ENCODE assay signal across 1 cellular context in genomic region chr7:94701555-94701973, GRCh38.
TF ChIP-seq lines count a peak whose summit lies in the region.

No MANE protein-coding gene starts in this region.

TF ChIP-seq in HepG2, 621 proteins besides CTCF, POLR2A, EP300 and RAD21 (continued from another document and continues in another):
- TF ChIP-seq ZFP91 (CRISPR knock-in tag; IDR thresholded peaks at IDR 0.05; ENCODE audit: borderline replicate concordance) (no peak), RERE (CRISPR knock-in tag; IDR thresholded peaks at IDR 0.05; ENCODE audit: low read depth) (no peak), SIN3B (IDR thresholded peaks at IDR 0.05; ENCODE audit: low read length) (no peak), ZNF775 (CRISPR knock-in tag; IDR thresholded peaks at IDR 0.05; ENCODE audit: borderline replicate concordance) (no peak), SMARCE1 (IDR thresholded peaks at IDR 0.05; ENCODE audit: borderline replicate concordance) (no peak), SRSF9 (IDR thresholded peaks at IDR 0.05; ENCODE audit: borderline replicate concordance, insufficient read depth, low read depth, low read length, poor library complexity, severe bottlenecking) (no peak), ZNF20 (CRISPR knock-in tag; IDR thresholded peaks at IDR 0.05) (no peak), ZNF816 (CRISPR knock-in tag; IDR thresholded peaks at IDR 0.05; ENCODE audit: borderline replicate concordance) (no peak), JARID2 (CRISPR knock-in tag; IDR thresholded peaks at IDR 0.05; ENCODE audit: insufficient replicate concordance) (no peak), PBX2 (CRISPR knock-in tag; IDR thresholded peaks at IDR 0.05) (no peak), ZNF660 (CRISPR knock-in tag; IDR thresholded peaks at IDR 0.05; ENCODE audit: borderline replicate concordance, low read depth) (no peak), UBTF (CRISPR knock-in tag; IDR thresholded peaks at IDR 0.05) (no peak), HNRNPL (IDR thresholded peaks at IDR 0.05; ENCODE audit: low read depth, low read length) (no peak), TRIM22 (IDR thresholded peaks at IDR 0.05) (no peak), DPF2 (CRISPR knock-in tag; IDR thresholded peaks at IDR 0.05; ENCODE audit: borderline replicate concordance, low read depth) (peak; percentile 86), REL (CRISPR knock-in tag; conservative IDR thresholded peaks at IDR 0.05) (no peak), SMAD9 (CRISPR knock-in tag; IDR thresholded peaks at IDR 0.05) (no peak), ZBED4 (CRISPR knock-in tag; IDR thresholded peaks at IDR 0.05; ENCODE audit: borderline replicate concordance) (no peak; the same call in 1 of the 2 replicates), ZNF512 (CRISPR knock-in tag; IDR thresholded peaks at IDR 0.05) (no peak), CBX2 (IDR thresholded peaks at IDR 0.05; ENCODE audit: low read depth, low read length) (no peak), CBX2 (CRISPR knock-in tag; IDR thresholded peaks at IDR 0.05; ENCODE audit: low read depth) (no peak), DMAP1 (CRISPR knock-in tag; IDR thresholded peaks at IDR 0.05) (peak; percentile 46; the same call in 1 of the 2 replicates), MBNL3 (CRISPR knock-in tag; conservative IDR thresholded peaks at IDR 0.05) (no peak), U2AF2 (IDR thresholded peaks at IDR 0.05; ENCODE audit: low read depth, low read length) (no peak), NR2F1 (CRISPR knock-in tag; IDR thresholded peaks at IDR 0.05) (0 out of 4 replicates have a peak, but pooled peaks of 1 of the 2 experiments have one; percentile 23), SKIL (CRISPR knock-in tag; IDR thresholded peaks at IDR 0.05; ENCODE audit: borderline replicate concordance) (peak; percentile 36; the same call in 1 of the 2 replicates), ELF4 (CRISPR knock-in tag; IDR thresholded peaks at IDR 0.05; ENCODE audit: borderline replicate concordance) (no peak), E2F2 (CRISPR knock-in tag; IDR thresholded peaks at IDR 0.05; ENCODE audit: borderline replicate concordance) (no peak), SIN3A (IDR thresholded peaks at IDR 0.05; ENCODE audit: borderline replicate concordance, low read depth, low read length) (no peak), PATZ1 (CRISPR knock-in tag; IDR thresholded peaks at IDR 0.05) (no peak), IRX3 (CRISPR knock-in tag; IDR thresholded peaks at IDR 0.05; ENCODE audit: borderline replicate concordance, low read depth) (no peak), ZNF607 (CRISPR knock-in tag; IDR thresholded peaks at IDR 0.05; ENCODE audit: borderline replicate concordance) (no peak)
